In genomic region chr1:209648931-209649776, GRCh38 we compare ENCODE assay signal across 1 cellular context.
TF ChIP-seq lines count a peak whose summit lies in the region.

No MANE protein-coding gene starts in this region.

TF ChIP-seq in H1, 55 proteins besides CTCF, POLR2A, EP300 and RAD21:
- TF ChIP-seq ZNF274 (IDR thresholded peaks at IDR 0.05; ENCODE audit: borderline replicate concordance, extremely low read depth, low read length) (no peak), HDAC6 (IDR thresholded peaks at IDR 0.05; ENCODE audit: low read depth, low read length) (no peak), KDM4A (IDR thresholded peaks at IDR 0.05; ENCODE audit: low read depth, low read length, severe bottlenecking) (no peak), TAF1 (IDR thresholded peaks at IDR 0.05; ENCODE audit: low read depth, low read length) (no peak), SUZ12 (IDR thresholded peaks at IDR 0.05; ENCODE audit: low read length) (no peak), RBBP5 (IDR thresholded peaks at IDR 0.05; ENCODE audit: borderline replicate concordance, low read depth, low read length) (no peak), BCL11A (IDR thresholded peaks at IDR 0.05; ENCODE audit: low read depth in 2 of 2, low read length in 2 of 2) (no peak), SIN3A (conservative IDR thresholded peaks at IDR 0.05 in 1 of 2, IDR thresholded peaks at IDR 0.05 in 1 of 2; ENCODE audit: low read depth in 1 of 2, low read length in 2 of 2) (no peak), HDAC2 (IDR thresholded peaks at IDR 0.05; ENCODE audit: borderline replicate concordance in 1 of 2, low read depth in 2 of 2, low read length in 2 of 2) (no peak), SP4 (IDR thresholded peaks at IDR 0.05; ENCODE audit: low read length) (no peak), POU5F1 (IDR thresholded peaks at IDR 0.05; ENCODE audit: low read depth, low read length) (no peak), BACH1 (IDR thresholded peaks at IDR 0.05; ENCODE audit: low read length) (no peak), MAX (IDR thresholded peaks at IDR 0.05) (no peak), CHD1 (IDR thresholded peaks at IDR 0.05; ENCODE audit: low read depth, low read length) (no peak), SP1 (IDR thresholded peaks at IDR 0.05; ENCODE audit: low read depth, low read length) (no peak), TAF7 (optimal IDR thresholded peaks at IDR 0.05; ENCODE audit: borderline replicate concordance, low read depth, low read length) (no peak), BRCA1 (IDR thresholded peaks at IDR 0.05; ENCODE audit: low read depth, low read length) (no peak)
